ENCODE assay signal across 20 cellular contexts in the genomic region with DNA sequence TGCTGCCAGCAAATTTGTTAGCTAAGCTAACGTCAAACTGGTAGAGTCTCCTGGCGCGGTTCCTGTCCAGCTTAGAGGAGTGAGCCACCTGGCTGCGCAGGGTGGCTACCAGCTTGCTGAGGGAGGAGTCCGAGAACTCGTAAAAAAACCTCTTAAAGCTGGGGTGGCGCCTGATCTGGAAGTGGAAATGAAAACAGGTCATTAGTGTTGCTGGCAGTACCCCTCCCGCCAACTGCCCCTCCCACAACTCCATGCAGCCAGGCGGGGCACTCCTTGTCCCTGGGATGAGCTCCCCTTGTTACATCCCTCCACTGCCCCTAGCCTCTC. TPM values are rescaled to one million over a fixed set of nuclear protein-coding genes. Genes with fewer than 3 reads are reported as not detected.
DNase-seq lines count a peak whose midpoint lies in the region; ATAC-seq, FAIRE-seq and TF ChIP-seq lines count a peak whose summit lies in the region.
"Had no signal": no experiment of that assay in that cellular context is flagged by ENCODE, and none has a peak within 500 bp of the region (broad histone marks: within the 10 kb centered on the region; RNA-seq: fewer than 3 reads in every experiment).

No MANE protein-coding gene starts in this region.

- POLR2A ChIA-PET in WTC11 (lab: Charles Lee) = no interaction called here
- POLR2A ChIA-PET in activated CD4-positive, alpha-beta T cell treated with anti-CD3 and anti-CD28 coated beads, Interleukin-2, amount 10 ng/mL, durations not matched to agents 7 days and 5 days (lab: Charles Lee) = no interaction called here
- POLR2A ChIA-PET in CD8-positive, alpha-beta T cell (lab: Charles Lee) = no interaction called here

- H3K4me3 ChIP-seq in CD8-positive, alpha-beta T cell (ENCODE audit: low read depth, low read length) = no peak overlapping the region
- H3K4me3 ChIP-seq: smooth muscle cell, vagina had no signal

- no peak overlapping the region for H3K4me3 Mint-ChIP-seq in WTC11
- H3K4me3 Mint-ChIP-seq in activated CD4-positive, alpha-beta T cell treated with anti-CD3 and anti-CD28 coated beads, Interleukin-2, amount 10 ng/mL, durations not matched to agents 7 days and 5 days = no peak overlapping the region
- H3K4me3 Mint-ChIP-seq in CD8-positive, alpha-beta T cell = no peak overlapping the region
- H3K4me3 Mint-ChIP-seq: activated CD4-positive, alpha-beta T cell treated with anti-CD3 and anti-CD28 coated beads, Interleukin-2, amount 10 ng/mL, durations not matched to agents 24 days and 14 days; T-helper 2 cell treated with Interferon-gamma antibody and Interleukin-4, amounts not matched to agents 5 μg/mL and 100 μg/mL, for 36 hours had no signal

- intact Hi-C loops in CD8-positive, alpha-beta T cell (cut with DNase I, micrococcal nuclease) = no loop called here

- H3K4me1 Mint-ChIP-seq in WTC11 = no peaks in the 10 kb centered on the region; the same call in 1 of the 2 replicates
- no peaks in the 10 kb centered on the region for H3K4me1 Mint-ChIP-seq in activated CD4-positive, alpha-beta T cell treated with anti-CD3 and anti-CD28 coated beads, Interleukin-2, amount 10 ng/mL, durations not matched to agents 7 days and 5 days
- H3K4me1 Mint-ChIP-seq in CD8-positive, alpha-beta T cell (ENCODE audit: low read depth) = no peaks in the 10 kb centered on the region
- H3K4me1 Mint-ChIP-seq: activated CD4-positive, alpha-beta T cell treated with anti-CD3 and anti-CD28 coated beads, Interleukin-2, amount 10 ng/mL, durations not matched to agents 24 days and 14 days had no signal

- ATAC-seq in WTC11 = peak; percentile 50
- no peak for ATAC-seq in CD8-positive, alpha-beta T cell
- ATAC-seq: stimulated activated naive CD8-positive, alpha-beta T cell treated with anti-CD3 and anti-CD28 coated beads, Interleukin-15, Interleukin-2, amounts not matched to agents 100 U/mL and 50 U/mL, for 24 hours had no signal

- H3K27ac Mint-ChIP-seq in WTC11 = no peak overlapping the region
- no peak overlapping the region for H3K27ac Mint-ChIP-seq in activated CD4-positive, alpha-beta T cell treated with anti-CD3 and anti-CD28 coated beads, Interleukin-2, amount 10 ng/mL, durations not matched to agents 7 days and 5 days
- no peak overlapping the region for H3K27ac Mint-ChIP-seq in CD8-positive, alpha-beta T cell
- H3K27ac Mint-ChIP-seq: activated CD4-positive, alpha-beta T cell treated with anti-CD3 and anti-CD28 coated beads, Interleukin-2, amount 10 ng/mL, durations not matched to agents 24 days and 14 days; T-helper 2 cell treated with Interferon-gamma antibody and Interleukin-4, amounts not matched to agents 5 μg/mL and 100 μg/mL, for 36 hours had no signal

- FAIRE-seq in frontal cortex (lab: Jason Lieb, UNC) = no peak
- FAIRE-seq: keratinocyte had no signal

- no peaks in the 10 kb centered on the region for H3K4me1 ChIP-seq in CD8-positive, alpha-beta T cell (ENCODE audit: insufficient read depth, low read length)
- H3K4me1 ChIP-seq: vagina had no signal

- H3K36me3 ChIP-seq in CD8-positive, alpha-beta T cell (ENCODE audit: insufficient read depth, low read length) = no peaks in the 10 kb centered on the region
- H3K36me3 ChIP-seq: vagina had no signal

- TF ChIP-seq CTCF in WTC11 (IDR thresholded peaks at IDR 0.05) = no peak
- no peak for TF ChIP-seq CTCF in CD8-positive, alpha-beta T cell (IDR thresholded peaks at IDR 0.05)

- H3K36me3 Mint-ChIP-seq in WTC11 = no peaks in the 10 kb centered on the region
- H3K36me3 Mint-ChIP-seq in activated CD4-positive, alpha-beta T cell treated with anti-CD3 and anti-CD28 coated beads, Interleukin-2, amount 10 ng/mL, durations not matched to agents 7 days and 5 days (ENCODE audit: low read depth) = no peaks in the 10 kb centered on the region
- no peaks in the 10 kb centered on the region for H3K36me3 Mint-ChIP-seq in CD8-positive, alpha-beta T cell

- no peaks in the 10 kb centered on the region for H3K27me3 Mint-ChIP-seq in WTC11 (ENCODE audit: low read depth)
- H3K27me3 Mint-ChIP-seq in activated CD4-positive, alpha-beta T cell treated with anti-CD3 and anti-CD28 coated beads, Interleukin-2, amount 10 ng/mL, durations not matched to agents 7 days and 5 days = peaks cover 7% of the 10 kb centered on the region
- no peaks in the 10 kb centered on the region for H3K27me3 Mint-ChIP-seq in CD8-positive, alpha-beta T cell (ENCODE audit: low read depth)

- H3K27ac ChIP-seq in CD8-positive, alpha-beta T cell (ENCODE audit: low read depth, low read length) = no peak overlapping the region
- H3K27ac ChIP-seq: vagina had no signal

- DNase-seq in COLO668 (lab: John Stamatoyannopoulos, UW; ENCODE audit: unreplicated experiment) (peak; percentile 70), NCI-H1417 (lab: John Stamatoyannopoulos, UW) (peak; percentile 80 to 92 (median 88)), NCI-H510A treated with DMSO at 0.1 percent for 48 hours (lab: John Stamatoyannopoulos, UW) (peak; percentile 99), WTC11 (ENCODE audit: low spot score) (no peak), frontal cortex (ENCODE audit: low spot score in 2 of 2) (no peak)
- DNase-seq in activated CD4-positive, alpha-beta T cell treated with anti-CD3 and anti-CD28 coated beads, Interleukin-2, amount 10 ng/mL, durations not matched to agents 7 days and 5 days = no peak
- no peak for DNase-seq in CD8-positive, alpha-beta T cell
- DNase-seq in activated effector memory CD4-positive, alpha-beta T cell treated with anti-CD3 and anti-CD28 coated beads, Interleukin-2, amount 50 U/mL, for 16 hours = no peak
- DNase-seq: activated CD4-positive, alpha-beta T cell treated with anti-CD3 and anti-CD28 coated beads, Interleukin-2, amount 10 ng/mL, durations not matched to agents 24 days and 14 days; activated T-cell treated with anti-CD3 and anti-CD28 coated beads, Interleukin-2, amount 50 U/mL, for 48 hours; NCI-H2171; stimulated activated naive CD8-positive, alpha-beta T cell treated with anti-CD3 and anti-CD28 coated beads, Interleukin-15, Interleukin-2, amounts not matched to agents 100 U/mL and 50 U/mL, for 24 hours had no signal

- CTCF ChIA-PET in WTC11 (lab: Charles Lee) = interaction anchor here (0.6 to 5.4 kb wide), 6 partner anchors 10 to 225 kb away, joined by 3 to 32 read pairs (median 8); no protein-coding TSS in a partner anchor
- CTCF ChIA-PET in activated CD4-positive, alpha-beta T cell treated with anti-CD3 and anti-CD28 coated beads, Interleukin-2, amount 10 ng/mL, durations not matched to agents 7 days and 5 days (lab: Charles Lee) = interaction anchor here (0.8 to 1.0 kb wide), 2 partner anchors 11 to 17 kb away, joined by 3 to 4 read pairs; no protein-coding TSS in a partner anchor
- CTCF ChIA-PET in CD8-positive, alpha-beta T cell (lab: Charles Lee) = interaction anchor here (1.5 to 1.7 kb wide), 2 partner anchors 17 to 22 kb away, joined by 6 to 9 read pairs; no protein-coding TSS in a partner anchor

- no peaks in the 10 kb centered on the region for H3K9me3 ChIP-seq in CD8-positive, alpha-beta T cell (ENCODE audit: low read length)
- H3K9me3 ChIP-seq: vagina had no signal

- no peaks in the 10 kb centered on the region for H3K9me3 Mint-ChIP-seq in WTC11
- H3K9me3 Mint-ChIP-seq in activated CD4-positive, alpha-beta T cell treated with anti-CD3 and anti-CD28 coated beads, Interleukin-2, amount 10 ng/mL, durations not matched to agents 7 days and 5 days = no peaks in the 10 kb centered on the region
- H3K9me3 Mint-ChIP-seq in CD8-positive, alpha-beta T cell = no peaks in the 10 kb centered on the region
- H3K9me3 Mint-ChIP-seq: activated CD4-positive, alpha-beta T cell treated with anti-CD3 and anti-CD28 coated beads, Interleukin-2, amount 10 ng/mL, durations not matched to agents 24 days and 14 days; T-helper 2 cell treated with Interferon-gamma antibody and Interleukin-4, amounts not matched to agents 5 μg/mL and 100 μg/mL, for 36 hours had no signal

- H3K27me3 ChIP-seq in CD8-positive, alpha-beta T cell (ENCODE audit: insufficient read depth, low read length) = no peaks in the 10 kb centered on the region
- H3K27me3 ChIP-seq: vagina had no signal

TF ChIP-seq in WTC11, 78 proteins besides CTCF, POLR2A, EP300 and RAD21:
- TF ChIP-seq ZNF423 (CRISPR knock-in tag; IDR thresholded peaks at IDR 0.05) (no peak), HMGA2 (CRISPR knock-in tag; IDR thresholded peaks at IDR 0.05) (no peak), TEAD4 (CRISPR knock-in tag; IDR thresholded peaks at IDR 0.05) (no peak), ZNF416 (CRISPR knock-in tag; IDR thresholded peaks at IDR 0.05) (no peak), CREB1 (CRISPR knock-in tag; IDR thresholded peaks at IDR 0.05) (no peak), ATF1 (CRISPR knock-in tag; IDR thresholded peaks at IDR 0.05) (no peak)
- TF ChIP-seq, protein P1, sequence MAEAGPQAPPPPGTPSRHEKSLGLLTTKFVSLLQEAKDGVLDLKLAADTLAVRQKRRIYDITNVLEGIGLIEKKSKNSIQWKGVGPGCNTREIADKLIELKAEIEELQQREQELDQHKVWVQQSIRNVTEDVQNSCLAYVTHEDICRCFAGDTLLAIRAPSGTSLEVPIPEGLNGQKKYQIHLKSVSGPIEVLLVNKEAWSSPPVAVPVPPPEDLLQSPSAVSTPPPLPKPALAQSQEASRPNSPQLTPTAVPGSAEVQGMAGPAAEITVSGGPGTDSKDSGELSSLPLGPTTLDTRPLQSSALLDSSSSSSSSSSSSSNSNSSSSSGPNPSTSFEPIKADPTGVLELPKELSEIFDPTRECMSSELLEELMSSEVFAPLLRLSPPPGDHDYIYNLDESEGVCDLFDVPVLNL (CRISPR knock-in tag; IDR thresholded peaks at IDR 0.05; ENCODE audit: borderline replicate concordance, low read depth) = no peak
- TF ChIP-seq, protein P2, sequence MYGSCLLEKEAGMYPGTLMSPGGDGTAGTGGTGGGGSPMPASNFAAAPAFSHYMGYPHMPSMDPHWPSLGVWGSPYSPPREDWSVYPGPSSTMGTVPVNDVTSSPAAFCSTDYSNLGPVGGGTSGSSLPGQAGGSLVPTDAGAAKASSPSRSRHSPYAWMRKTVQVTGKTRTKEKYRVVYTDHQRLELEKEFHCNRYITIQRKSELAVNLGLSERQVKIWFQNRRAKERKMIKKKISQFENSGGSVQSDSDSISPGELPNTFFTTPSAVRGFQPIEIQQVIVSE (CRISPR knock-in tag; IDR thresholded peaks at IDR 0.05; ENCODE audit: borderline replicate concordance) = no peak

RNA-seq across cellular contexts. Expression of a gene that starts 17.3 kb away (rescaled TPM):
- total RNA-seq in WTC11 (2021) (0.05 TPM in 1 of 3 replicates, not detected in the others), frontal cortex (under 0.01 TPM)
- total RNA-seq in activated CD4-positive, alpha-beta T cell treated with anti-CD3 and anti-CD28 coated beads, Interleukin-2, amount 10 ng/mL, durations not matched to agents 7 days and 5 days = not detected
- total RNA-seq in CD8-positive, alpha-beta T cell = not detected
- total RNA-seq: activated CD4-positive, alpha-beta T cell treated with anti-CD3 and anti-CD28 coated beads, Interleukin-2, amount 10 ng/mL, durations not matched to agents 24 days and 14 days; chondrocyte; glomerular endothelial cell; mesenteric fat pad; osteoblast; smooth muscle cell; vagina had no signal

RNA-seq across cellular contexts. Expression of a gene that starts 49.5 kb away (rescaled TPM):
- total RNA-seq in WTC11 (2021) (not detected in 3 replicates), frontal cortex (not detected)
- total RNA-seq in activated CD4-positive, alpha-beta T cell treated with anti-CD3 and anti-CD28 coated beads, Interleukin-2, amount 10 ng/mL, durations not matched to agents 7 days and 5 days = not detected
- under 1 TPM in 1 of 2 experiments, not detected in 1; 0.24 TPM for total RNA-seq in CD8-positive, alpha-beta T cell
- total RNA-seq: activated CD4-positive, alpha-beta T cell treated with anti-CD3 and anti-CD28 coated beads, Interleukin-2, amount 10 ng/mL, durations not matched to agents 24 days and 14 days; chondrocyte; glomerular endothelial cell; smooth muscle cell; vagina had no signal

Comparison
In these comparisons a context has a peak if more than half of its experiments do, and no peak if none do; other contexts are left out.
1. DNase-seq: peak in COLO668 (single experiment), NCI-H1417 (3 of 3) and NCI-H510A treated with DMSO at 0.1 percent for 48 hours (single experiment); none in WTC11 (single experiment), activated CD4-positive, alpha-beta T cell treated with anti-CD3 and anti-CD28 coated beads, Interleukin-2, amount 10 ng/mL, durations not matched to agents 7 days and 5 days (single experiment), frontal cortex (0 of 2), CD8-positive, alpha-beta T cell (0 of 7) and activated effector memory CD4-positive, alpha-beta T cell treated with anti-CD3 and anti-CD28 coated beads, Interleukin-2, amount 50 U/mL, for 16 hours (single experiment).